18 cellular contexts compared by ENCODE assay signal in the genomic region with DNA sequence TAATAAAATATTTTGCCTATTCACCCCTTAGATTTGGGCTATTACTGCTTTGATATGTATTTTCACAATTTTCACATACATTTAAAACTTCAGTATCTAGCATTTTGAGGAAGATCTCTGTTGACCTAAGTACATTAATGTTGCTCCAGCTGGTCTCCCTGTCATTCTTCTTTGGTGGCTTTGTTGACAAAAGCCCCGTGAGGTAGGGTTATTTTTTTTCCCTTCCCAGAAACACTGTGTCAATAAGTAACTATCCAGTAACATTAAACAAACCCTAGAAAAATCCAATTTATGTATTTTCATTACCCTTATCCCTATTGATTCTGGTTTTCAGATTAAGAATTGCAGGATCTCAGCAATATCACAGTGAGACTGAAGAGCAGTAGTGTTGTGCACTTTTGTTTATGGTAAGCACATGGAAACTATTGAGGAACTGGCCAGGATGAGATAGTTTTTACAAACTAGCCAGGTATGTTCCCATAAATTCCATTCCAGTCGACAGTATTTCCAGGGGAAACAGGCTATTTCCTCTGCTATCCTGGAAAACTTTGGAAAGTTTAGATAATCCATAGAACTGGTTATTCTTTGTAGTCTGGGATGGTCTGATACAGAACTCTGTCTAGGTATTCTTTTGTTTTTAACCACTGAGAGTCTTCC.
"Had no signal": no experiment of that assay in that cellular context is flagged by ENCODE, and none has a peak within 500 bp of the region (broad histone marks: within the 10 kb centered on the region; RNA-seq: fewer than 3 reads in every experiment).

No MANE protein-coding gene starts in this region.

- H3K4me3 Mint-ChIP-seq: activated naive CD8-positive, alpha-beta T cell treated with anti-CD3 and anti-CD28 coated beads, Interleukin-2, amount 50 U/mL, for 24 hours; naive thymus-derived CD8-positive, alpha-beta T cell; stimulated activated memory B cell treated with anti-CD40 and anti-IgM and Interleukin-4, amounts not matched to agents 10 μg/mL and 1 μg/mL and 100 μg/mL, for 72 hours had no signal

- H3K4me3 ChIP-seq: ascending aorta, cardiac muscle cell, lung, mucosa of descending colon, prostate gland, spleen, tibial nerve had no signal

- H3K27ac ChIP-seq: ascending aorta, cardiac muscle cell, prostate gland, spleen, tibial nerve had no signal

- DNase-seq: activated CD4-positive, alpha-beta T cell treated with anti-CD3 and anti-CD28 coated beads for 48 hours; activated naive CD4-positive, alpha-beta T cell treated with Interleukin-2 at 50 U/mL for 16 hours; activated naive CD8-positive, alpha-beta T cell treated with anti-CD3 and anti-CD28 coated beads, Interleukin-2, amount 50 U/mL, for 24 hours; effector CD8-positive, alpha-beta T cell; erythroblast; hypothalamus; left cardiac atrium; mucosa of descending colon; naive thymus-derived CD8-positive, alpha-beta T cell; spleen; stimulated activated CD4-positive, alpha-beta T cell treated with anti-CD3 and anti-CD28 coated beads, Interleukin-1b, Interleukin-23, amount 100 ng/mL, for 48 hours had no signal

- H3K9me3 Mint-ChIP-seq: stimulated activated memory B cell treated with anti-CD40 and anti-IgM and Interleukin-4, amounts not matched to agents 10 μg/mL and 1 μg/mL and 100 μg/mL, for 72 hours had no signal

- H3K4me1 Mint-ChIP-seq: activated naive CD8-positive, alpha-beta T cell treated with anti-CD3 and anti-CD28 coated beads, Interleukin-2, amount 50 U/mL, for 24 hours; naive thymus-derived CD8-positive, alpha-beta T cell; stimulated activated memory B cell treated with anti-CD40 and anti-IgM and Interleukin-4, amounts not matched to agents 10 μg/mL and 1 μg/mL and 100 μg/mL, for 72 hours had no signal

- H3K36me3 Mint-ChIP-seq: naive thymus-derived CD8-positive, alpha-beta T cell; stimulated activated memory B cell treated with anti-CD40 and anti-IgM and Interleukin-4, amounts not matched to agents 10 μg/mL and 1 μg/mL and 100 μg/mL, for 72 hours had no signal

- H3K27ac Mint-ChIP-seq: activated naive CD8-positive, alpha-beta T cell treated with anti-CD3 and anti-CD28 coated beads, Interleukin-2, amount 50 U/mL, for 24 hours; naive thymus-derived CD8-positive, alpha-beta T cell; stimulated activated memory B cell treated with anti-CD40 and anti-IgM and Interleukin-4, amounts not matched to agents 10 μg/mL and 1 μg/mL and 100 μg/mL, for 72 hours had no signal

- H3K27me3 Mint-ChIP-seq: activated naive CD8-positive, alpha-beta T cell treated with anti-CD3 and anti-CD28 coated beads, Interleukin-2, amount 50 U/mL, for 24 hours; stimulated activated memory B cell treated with anti-CD40 and anti-IgM and Interleukin-4, amounts not matched to agents 10 μg/mL and 1 μg/mL and 100 μg/mL, for 72 hours had no signal

- ATAC-seq: activated naive CD8-positive, alpha-beta T cell treated with anti-CD3 and anti-CD28 coated beads, Interleukin-2, amount 50 U/mL, for 24 hours; left cardiac atrium; mucosa of descending colon; naive thymus-derived CD8-positive, alpha-beta T cell; sciatic nerve; stimulated activated memory B cell treated with anti-CD40 and anti-IgM and Interleukin-4, amounts not matched to agents 10 μg/mL and 1 μg/mL and 100 μg/mL, for 72 hours had no signal

- H3K27me3 ChIP-seq: ascending aorta, cardiac muscle cell, spleen, tibial nerve had no signal

- H3K36me3 ChIP-seq: ascending aorta, cardiac muscle cell, prostate gland, spleen, tibial nerve had no signal

- H3K9me3 ChIP-seq: ascending aorta, mucosa of descending colon, prostate gland had no signal

- H3K4me1 ChIP-seq: ascending aorta, prostate gland, spleen, tibial nerve had no signal
